Comparison of ENCODE assay signal across 11 cellular contexts in genomic region chr4:26021417-26022345, GRCh38.
A peak's percentile ranks its signal among the peaks of the same experiment; 100 is the strongest.
DNase-seq lines count a peak whose midpoint lies in the region; ATAC-seq and TF ChIP-seq lines count a peak whose summit lies in the region.
"Had no signal": no experiment of that assay in that cellular context is flagged by ENCODE, and none has a peak within 500 bp of the region (broad histone marks: within the 10 kb centered on the region; RNA-seq: fewer than 3 reads in every experiment).

No MANE protein-coding gene starts in this region.

- no peak overlapping the region for H2AFZ ChIP-seq in MM.1S (ENCODE audit: low read length)

- H3K27me3 ChIP-seq in SJCRH30 (no peaks in the 10 kb centered on the region), transverse colon (no peaks in the 10 kb centered on the region), MM.1S (replicated peaks; ENCODE audit: insufficient read depth, low read length) (no peaks in the 10 kb centered on the region)

- no peak overlapping the region for H3K9ac ChIP-seq in MM.1S (ENCODE audit: low read length)

- H3K4me1 ChIP-seq in SJCRH30 = peaks cover 13% of the 10 kb centered on the region; the same call in 1 of the 2 replicates
- H3K4me1 ChIP-seq in transverse colon = peaks cover 9 to 23% (median 16%) of the 10 kb centered on the region in 4 donors
- no peaks in the 10 kb centered on the region for H3K4me1 ChIP-seq in MM.1S (ENCODE audit: low read length)

- ATAC-seq in HG02798 (IDR thresholded peaks at IDR 0.05; ENCODE audit: poor library complexity, unreplicated experiment) = no peak
- no peak for ATAC-seq in GM19455 (IDR thresholded peaks at IDR 0.05; ENCODE audit: unreplicated experiment)
- ATAC-seq: naive thymus-derived CD8-positive, alpha-beta T cell had no signal

- in situ Hi-C loops in transverse colon (cut with MboI; ENCODE audit: low pct_ligation_motif_present in 1 of 4, low pct_unique_long_range_greater_than_20kb in 1 of 4, low sequenced_read_pairs in 3 of 4) = no loop called here

- no peaks in the 10 kb centered on the region for H4K20me1 ChIP-seq in MM.1S (ENCODE audit: insufficient read depth, low read length)

- H3K79me2 ChIP-seq in MM.1S (ENCODE audit: low read length) = no peaks in the 10 kb centered on the region

- no peak overlapping the region for H3K4me2 ChIP-seq in MM.1S (ENCODE audit: low read depth, low read length)

- H3F3A ChIP-seq in MM.1S (ENCODE audit: insufficient read depth, low read length) = no peaks in the 10 kb centered on the region

- intact Hi-C loops in transverse colon (cut with DNase I; ENCODE audit: low total_unique reads) = no loop called here

- 18 to 32% methylated on average over 6 to 8 of the region's 8 CpGs for WGBS in transverse colon (ENCODE audit: low coverage in 1 of 2), 2 donors

- no peak for TF ChIP-seq POLR2A in transverse colon (IDR thresholded peaks at IDR 0.05)

- H3K9me2 ChIP-seq in MM.1S (replicated peaks; ENCODE audit: insufficient read depth, low read length) = no peaks in the 10 kb centered on the region

- TF ChIP-seq CTCF in transverse colon (IDR thresholded peaks at IDR 0.05) = no peak
- TF ChIP-seq CTCF in MM.1S (IDR thresholded peaks at IDR 0.05; ENCODE audit: low read length) = no peak

- H3K4me3 ChIP-seq in SJCRH30 = peak overlapping the region; percentile 12
- no peak overlapping the region for H3K4me3 ChIP-seq in transverse colon
- H3K4me3 ChIP-seq in MM.1S (ENCODE audit: low read length) = no peak overlapping the region

- TF ChIP-seq EP300 in transverse colon (IDR thresholded peaks at IDR 0.05; ENCODE audit: low read depth) = no peak

- H3K9me3 ChIP-seq in SJCRH30 (replicated peaks) (0 out of 2 replicates have a peak, but pooled peaks cover 3% of the 10 kb centered on the region), transverse colon (no peaks in the 10 kb centered on the region), MM.1S (replicated peaks; ENCODE audit: insufficient read depth, low read length) (no peaks in the 10 kb centered on the region)

- H3K27ac ChIP-seq in SJCRH30 (no peak overlapping the region), transverse colon (peak overlapping the region; percentile 22 to 78 (median 59)), MM.1S (ENCODE audit: low read length) (no peak overlapping the region)

- DNase-seq in NCI-H1417 (lab: John Stamatoyannopoulos, UW) (peak in 2 of 3 experiments; percentile 54 to 78), NCI-H1417 treated with DMSO at 0.1 percent for 48 hours (lab: John Stamatoyannopoulos, UW) (no peak), SJCRH30 (peak in 1 of 2 experiments; percentile 26), islet precursor cell (peak; percentile 52), transverse colon (no peak), MM.1S (no peak)
- DNase-seq: naive thymus-derived CD8-positive, alpha-beta T cell; OCI-M1; stimulated activated CD4-positive, alpha-beta T cell treated with anti-CD3 and anti-CD28 coated beads, Interleukin-15, amount 100 ng/mL, for 24 hours had no signal

- H3K36me3 ChIP-seq in SJCRH30 (no peaks in the 10 kb centered on the region), transverse colon (no peaks in the 10 kb centered on the region), MM.1S (replicated peaks; ENCODE audit: insufficient read depth, low read length) (no peaks in the 10 kb centered on the region)

Comparison
In these comparisons a context has a peak if more than half of its experiments do, and no peak if none do; other contexts are left out.
1. DNase-seq: peak in NCI-H1417 (2 of 3) and islet precursor cell (single experiment); none in NCI-H1417 treated with DMSO at 0.1 percent for 48 hours (single experiment), transverse colon (single experiment) and MM.1S (single experiment).
2. H3K27ac ChIP-seq: peak in transverse colon (4 of 4); none in SJCRH30 (single experiment) and MM.1S (single experiment).